ENCODE assay signal across 8 cellular contexts in genomic region chr1:201461783-201462441, GRCh38. TPM values are rescaled to one million over a fixed set of nuclear protein-coding genes. Genes with fewer than 3 reads are reported as not detected.
DNase-seq lines count a peak whose midpoint lies in the region; ATAC-seq and TF ChIP-seq lines count a peak whose summit lies in the region.

No MANE protein-coding gene starts in this region.

- no peaks in the 10 kb centered on the region for H3K9me3 ChIP-seq in lower lobe of right lung
- no peaks in the 10 kb centered on the region for H3K9me3 ChIP-seq in upper lobe of left lung

- intact Hi-C loops in lower lobe of right lung (cut with DNase I): no loop called here

- no peak for TF ChIP-seq POLR2A in upper lobe of left lung (IDR thresholded peaks at IDR 0.05)

- H3K27ac ChIP-seq in lower lobe of right lung: peak overlapping the region; percentile 78
- peak overlapping the region; percentile 78 to 85 (median 81) for H3K27ac ChIP-seq in upper lobe of left lung

- H3K4me3 ChIP-seq in lower lobe of right lung: no peak overlapping the region
- no peak overlapping the region for H3K4me3 ChIP-seq in upper lobe of left lung

- peaks cover 61% of the 10 kb centered on the region for H3K4me1 ChIP-seq in lower lobe of right lung
- H3K4me1 ChIP-seq in upper lobe of left lung: peaks cover 31 to 59% (median 39%) of the 10 kb centered on the region in 4 donors

- peak; percentile 99 for DNase-seq in M059J (ENCODE audit: low read depth)
- peak; percentile 74 for DNase-seq in cerebellar cortex (ENCODE audit: low spot score)
- DNase-seq in lower lobe of right lung: peak; percentile 86
- peak; percentile 79 to 86 for DNase-seq in upper lobe of left lung
- DNase-seq in NCI-H524 (lab: John Stamatoyannopoulos, UW): no peak
- DNase-seq in GM19240 (ENCODE audit: insufficient read length, low spot score): no peak

- 87 to 88% methylated on average over 10 to 12 of the region's 12 CpGs for WGBS in upper lobe of left lung, 2 donors

- ATAC-seq in lower lobe of right lung (peak; percentile 76 to 80), upper lobe of left lung (ENCODE audit: low FRiP score in 2 of 2) (peak; percentile 83 to 91), HG03521 (IDR thresholded peaks at IDR 0.05; ENCODE audit: unreplicated experiment) (no peak), GM21526 (IDR thresholded peaks at IDR 0.05; ENCODE audit: low FRiP score, unreplicated experiment) (no peak)

- TF ChIP-seq CTCF in lower lobe of right lung (IDR thresholded peaks at IDR 0.05) (no peak), upper lobe of left lung (IDR thresholded peaks at IDR 0.05) (no peak)

- H3K27me3 ChIP-seq in lower lobe of right lung (ENCODE audit: low read depth) (no peaks in the 10 kb centered on the region), upper lobe of left lung (no peaks in the 10 kb centered on the region)

- TF ChIP-seq EP300 in upper lobe of left lung (IDR thresholded peaks at IDR 0.05): peak in 1 of 4 donors; percentile 26

- peaks cover 22% of the 10 kb centered on the region for H3K36me3 ChIP-seq in lower lobe of right lung
- peaks cover 0 to 19% (median 13%) of the 10 kb centered on the region in 4 donors for H3K36me3 ChIP-seq in upper lobe of left lung

RNA-seq across cellular contexts. Expression of gene PHLDA3, which starts 7.1 kb away (rescaled TPM):
- 7.6 and 17.3 TPM in 2 replicates for total RNA-seq in M059J (2014; rRNA removed; shearing (Covaris generic))
- 97.1 TPM for total RNA-seq in lower lobe of right lung
- 100 to 1,000 TPM in 3 of 6 donors, 10 to 100 TPM in 3; 45.1 to 211 (median 88.1) TPM for total RNA-seq in upper lobe of left lung

RNA-seq across cellular contexts. Expression of gene TNNI1, which starts 40.4 kb away (rescaled TPM):
- total RNA-seq in M059J (2014; rRNA removed; shearing (Covaris generic)): not detected in 2 replicates
- 0.21 TPM for total RNA-seq in lower lobe of right lung
- total RNA-seq in upper lobe of left lung: under 1 TPM in 5 of 6 donors, not detected in 1; 0.15 to 0.78 (median 0.47) TPM

RNA-seq across cellular contexts. Expression of gene CSRP1, which starts 45.0 kb away (rescaled TPM):
- total RNA-seq in M059J (2014; rRNA removed; shearing (Covaris generic)): 565 and 854 TPM in 2 replicates
- total RNA-seq in lower lobe of right lung: 185 TPM
- total RNA-seq in upper lobe of left lung: 100 to 1,000 TPM; 200 to 495 (median 327) TPM

Comparison
In these comparisons a context has a peak if more than half of its experiments do, and no peak if none do; other contexts are left out.
1. DNase-seq: peak in M059J (single experiment), cerebellar cortex (single experiment), lower lobe of right lung (single experiment) and upper lobe of left lung (2 of 2); none in NCI-H524 (0 of 2) and GM19240 (single experiment).
2. ATAC-seq: peak in lower lobe of right lung (2 of 2) and upper lobe of left lung (2 of 2); none in HG03521 (single experiment) and GM21526 (single experiment).